Comparison of ENCODE assay signal across 8 cellular contexts in the genomic region with DNA sequence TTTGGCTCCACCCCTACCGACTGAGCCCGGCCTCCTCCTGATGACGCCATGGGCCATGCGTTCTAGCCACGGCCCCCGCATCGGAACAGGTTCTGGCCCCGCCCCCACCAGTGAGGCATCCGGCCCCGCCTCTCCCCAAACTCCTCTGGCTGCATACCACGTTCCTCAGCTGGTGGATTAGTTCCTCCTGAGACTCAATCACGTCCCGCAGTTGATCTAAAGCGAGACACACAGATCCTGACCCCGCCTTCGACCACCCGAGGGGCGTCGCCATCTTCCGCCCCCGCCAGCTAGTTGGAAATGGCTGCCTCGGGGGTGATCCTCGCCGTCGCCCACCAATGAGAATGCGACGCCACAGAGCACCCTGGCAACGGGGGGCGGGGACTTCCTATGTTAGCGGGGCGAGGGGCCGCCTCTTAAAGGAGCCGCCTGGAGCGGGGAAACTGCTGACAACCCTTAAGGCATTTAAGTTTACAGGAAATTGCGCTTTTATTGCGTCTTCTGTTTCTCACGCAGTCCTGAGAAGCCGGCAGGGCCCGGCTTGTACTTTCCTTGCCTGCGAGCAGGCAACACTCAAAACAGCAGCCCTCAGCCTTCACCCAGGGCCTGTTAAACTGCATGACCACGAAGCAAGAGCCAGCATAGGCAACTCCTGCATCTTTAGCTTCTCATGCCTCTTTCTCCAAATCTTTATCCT. TPM values are rescaled to one million over a fixed set of nuclear protein-coding genes. Genes with fewer than 3 reads are reported as not detected.
DNase-seq lines count a peak whose midpoint lies in the region; ATAC-seq, FAIRE-seq and TF ChIP-seq lines count a peak whose summit lies in the region.

A gene with protein sequence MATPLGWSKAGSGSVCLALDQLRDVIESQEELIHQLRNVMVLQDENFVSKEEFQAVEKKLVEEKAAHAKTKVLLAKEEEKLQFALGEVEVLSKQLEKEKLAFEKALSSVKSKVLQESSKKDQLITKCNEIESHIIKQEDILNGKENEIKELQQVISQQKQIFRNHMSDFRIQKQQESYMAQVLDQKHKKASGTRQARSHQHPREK (minus strand): TSS at position 303 of the 697 bp plus-strand sequence. CDS start 29 bp downstream, at position 274.

- H3K23me2 ChIP-seq in H1 (ENCODE audit: low read depth, low read length), result peaks cover 4% of the 10 kb centered on the region; the same call in 1 of the 2 replicates

- H2AK5ac ChIP-seq in H1 (ENCODE audit: low read depth, low read length) (no peak within 1 kb of the TSS), mesenchymal stem cell (ENCODE audit: low read length, severe bottlenecking) (peak within 1 kb of the TSS; percentile 36)

- H3K14ac ChIP-seq in H1 (ENCODE audit: insufficient read length) (no peak within 1 kb of the TSS), mesenchymal stem cell (ENCODE audit: low read length in 2 of 2) (peak within 1 kb of the TSS in 1 of 2 experiments; percentile 44)

- H3K23ac ChIP-seq in H1 (ENCODE audit: insufficient read length) (no peak within 1 kb of the TSS), mesenchymal stem cell (ENCODE audit: low read length in 2 of 2) (no peak within 1 kb of the TSS)

- H3K56ac ChIP-seq in H1 (replicated peaks; ENCODE audit: insufficient read length, low read depth, low read length), result peak within 1 kb of the TSS; percentile 91

- peaks cover 0 to 8% (median 4%) of the 10 kb centered on the region in 4 experiments; a peak in 6 of 7 replicates for H3K4me1 ChIP-seq in H1 (replicated peaks in 1 of 4; ENCODE audit: control insufficient read depth in 3 of 4, insufficient read depth in 4 of 4, low read length in 3 of 4)
- peaks cover 7% of the 10 kb centered on the region for H3K4me1 ChIP-seq in mesenchymal stem cell (ENCODE audit: control insufficient read depth, insufficient read depth, low read depth, low read length)

- peaks cover 45% of the 10 kb centered on the region for H3K4me1 Mint-ChIP-seq in activated CD8-positive, alpha-beta memory T cell treated with anti-CD3 and anti-CD28 coated beads, Interleukin-2, amount 10 ng/mL, durations not matched to agents 7 days and 5 days

- peaks cover 0 to 1% of the 10 kb centered on the region in 2 experiments for H4K20me1 ChIP-seq in H1 (replicated peaks in 1 of 2; ENCODE audit: control insufficient read depth in 1 of 2, insufficient read depth in 2 of 2, low read length in 2 of 2)

- peak within 1 kb of the TSS; percentile 98 for H2BK20ac ChIP-seq in H1 (ENCODE audit: low read length)

- no peak for TF ChIP-seq CTCF in H1 (IDR thresholded peaks at IDR 0.05; ENCODE audit: control extremely low read depth in 1 of 3, insufficient read depth in 1 of 3, low read depth in 1 of 3, low read length in 3 of 3)

- H3K4me2 ChIP-seq in H1 (ENCODE audit: insufficient read depth in 1 of 2, low read depth in 2 of 2, low read length in 2 of 2) (peak within 1 kb of the TSS; percentile 74 to 96), mesenchymal stem cell (ENCODE audit: low read length, poor library complexity, severe bottlenecking) (peak within 1 kb of the TSS; percentile 71)

- H3K27me3 Mint-ChIP-seq in activated CD8-positive, alpha-beta memory T cell treated with anti-CD3 and anti-CD28 coated beads, Interleukin-2, amount 10 ng/mL, durations not matched to agents 7 days and 5 days, result no peaks in the 10 kb centered on the region

- H4K5ac ChIP-seq in H1 (ENCODE audit: insufficient read length, low read depth, low read length), result peak within 1 kb of the TSS; percentile 100

- peak within 1 kb of the TSS; percentile 75 for H2BK120ac ChIP-seq in H1 (replicated peaks; ENCODE audit: low read depth, low read length)
- peak within 1 kb of the TSS; percentile 68 for H2BK120ac ChIP-seq in mesenchymal stem cell (ENCODE audit: low read depth, low read length)

- no peaks in the 10 kb centered on the region for H3K9me3 ChIP-seq in H1 (ENCODE audit: insufficient read depth in 2 of 2, low read depth in 1 of 2, low read length in 1 of 2)
- H3K9me3 ChIP-seq in mesenchymal stem cell (ENCODE audit: control insufficient read depth, low read length), result no peaks in the 10 kb centered on the region

- 0 out of 7 replicates have a peak, but pooled peaks cover 0 to 4% (median 0%) of the 10 kb centered on the region in 4 experiments for H3K27me3 ChIP-seq in H1 (replicated peaks in 1 of 4; ENCODE audit: control insufficient read depth in 3 of 4, extremely low read depth in 1 of 4, insufficient read depth in 3 of 4, low read length in 3 of 4)
- H3K27me3 ChIP-seq in mesenchymal stem cell (ENCODE audit: control insufficient read depth in 1 of 2, insufficient read depth in 1 of 2, low read length in 2 of 2), result no peaks in the 10 kb centered on the region

- TF ChIP-seq EP300 in H1 (IDR thresholded peaks at IDR 0.05; ENCODE audit: borderline replicate concordance in 1 of 2, low read depth in 2 of 2, low read length in 2 of 2), result no peak

- peak within 1 kb of the TSS; percentile 95 for H4K91ac ChIP-seq in H1 (replicated peaks; ENCODE audit: insufficient read length, low read length)
- no peak within 1 kb of the TSS for H4K91ac ChIP-seq in mesenchymal stem cell (ENCODE audit: low read length)

- CTCF ChIA-PET in activated CD8-positive, alpha-beta memory T cell treated with anti-CD3 and anti-CD28 coated beads, Interleukin-2, amount 10 ng/mL, durations not matched to agents 7 days and 5 days (lab: Charles Lee), result interaction anchor here (0.6 to 4.2 kb wide), 18 partner anchors 8 to 828 kb away, joined by 3 to 32 read pairs (median 4); a partner anchor contains a TSS
- CTCF ChIA-PET in H1 (lab: Charles Lee; ENCODE audit: partially characterized antibody), result interaction anchor here (2.3 to 2.7 kb wide), 4 partner anchors 7 to 17 kb away, joined by 9 to 16 read pairs (median 15); no protein-coding TSS in a partner anchor

- ATAC-seq in GM21381 (IDR thresholded peaks at IDR 0.05; ENCODE audit: unreplicated experiment), result peak; percentile 81
- ATAC-seq in activated CD8-positive, alpha-beta memory T cell treated with anti-CD3 and anti-CD28 coated beads, Interleukin-2, amount 10 ng/mL, durations not matched to agents 7 days and 5 days, result peak; percentile 95

- POLR2A ChIA-PET in H1 (lab: Charles Lee; ENCODE audit: partially characterized antibody), result interaction anchor here (0.6 to 2.8 kb wide), 15 partner anchors 8 to 761 kb away, joined by 3 to 16 read pairs (median 4); a partner anchor contains a TSS

- peak within 1 kb of the TSS; percentile 92 for H3K4me3 Mint-ChIP-seq in activated CD8-positive, alpha-beta memory T cell treated with anti-CD3 and anti-CD28 coated beads, Interleukin-2, amount 10 ng/mL, durations not matched to agents 7 days and 5 days

- H3K9ac ChIP-seq in H1 (replicated peaks in 1 of 4; ENCODE audit: extremely low read depth in 1 of 4, low read depth in 3 of 4, low read length in 3 of 4) (peak within 1 kb of the TSS in 3 of 4 experiments; percentile 92 to 97 (median 93); a peak in 6 of 7 replicates), mesenchymal stem cell (ENCODE audit: low read length) (peak within 1 kb of the TSS; percentile 90)

- FAIRE-seq in HTR-8/SVneo (lab: Jason Lieb, UNC) (peak; percentile 83), H1 (lab: Jason Lieb, UNC) (no peak)

- H3K4me3 ChIP-seq in H1 (ENCODE audit: extremely low read depth in 1 of 4, insufficient read depth in 2 of 4, low read depth in 3 of 4, low read length in 4 of 4) (peak within 1 kb of the TSS; percentile 72 to 84 (median 80)), mesenchymal stem cell (ENCODE audit: insufficient read depth in 1 of 2, low read depth in 1 of 2, low read length in 2 of 2) (peak within 1 kb of the TSS; percentile 65 to 83)

- H3K27ac ChIP-seq in H1 (ENCODE audit: low read depth, low read length) (peak within 1 kb of the TSS; percentile 94), mesenchymal stem cell (ENCODE audit: low read length, poor library complexity, severe bottlenecking) (peak within 1 kb of the TSS; percentile 96)

- H3K79me2 ChIP-seq in H1 (ENCODE audit: control insufficient read depth in 1 of 2, insufficient read depth in 2 of 2, low read length in 2 of 2), result no peaks in the 10 kb centered on the region; a peak in 2 of 4 replicates

- peak within 1 kb of the TSS; percentile 99 for H3K27ac Mint-ChIP-seq in activated CD8-positive, alpha-beta memory T cell treated with anti-CD3 and anti-CD28 coated beads, Interleukin-2, amount 10 ng/mL, durations not matched to agents 7 days and 5 days

- H3K36me3 Mint-ChIP-seq in activated CD8-positive, alpha-beta memory T cell treated with anti-CD3 and anti-CD28 coated beads, Interleukin-2, amount 10 ng/mL, durations not matched to agents 7 days and 5 days, result peaks cover 6% of the 10 kb centered on the region

- H4K8ac ChIP-seq in H1 (ENCODE audit: extremely low read depth, insufficient read depth, low read length), result peak within 1 kb of the TSS; percentile 94; the same call in 1 of the 2 replicates
- H4K8ac ChIP-seq in mesenchymal stem cell (ENCODE audit: low read length), result peak within 1 kb of the TSS; percentile 59

- H2BK12ac ChIP-seq in H1 (ENCODE audit: low read depth, low read length) (peak within 1 kb of the TSS; percentile 96), mesenchymal stem cell (ENCODE audit: low read length in 2 of 2) (peak within 1 kb of the TSS in 1 of 2 experiments; percentile 37)

- TF ChIP-seq RAD21 in H1 (IDR thresholded peaks at IDR 0.05 in 1 of 2, conservative IDR thresholded peaks at IDR 0.05 in 1 of 2; ENCODE audit: low read depth in 2 of 2, low read length in 2 of 2), result no peak

- H3K36me3 ChIP-seq in H1 (ENCODE audit: control insufficient read depth in 2 of 4, insufficient read depth in 4 of 4, low read length in 3 of 4) (peaks cover 0 to 6% (median 3%) of the 10 kb centered on the region in 4 experiments; a peak in 2 of 8 replicates), mesenchymal stem cell (ENCODE audit: control insufficient read depth in 1 of 2, insufficient read depth in 2 of 2, low read depth in 1 of 2, low read length in 2 of 2) (peaks cover 7 to 18% of the 10 kb centered on the region in 2 experiments)

- no peaks in the 10 kb centered on the region for H3K9me3 Mint-ChIP-seq in activated CD8-positive, alpha-beta memory T cell treated with anti-CD3 and anti-CD28 coated beads, Interleukin-2, amount 10 ng/mL, durations not matched to agents 7 days and 5 days (ENCODE audit: low read depth)

- peak; percentile 98 for DNase-seq in COR-L47 (lab: John Stamatoyannopoulos, UW)
- DNase-seq in HTR-8/SVneo (ENCODE audit: insufficient read length, low spot score), result peak; percentile 98
- peak; percentile 98 for DNase-seq in NOMO-1 treated with DMSO at 0.1 percent for 48 hours (lab: John Stamatoyannopoulos, UW; ENCODE audit: unreplicated experiment)
- peak; percentile 99 for DNase-seq in activated CD8-positive, alpha-beta memory T cell treated with anti-CD3 and anti-CD28 coated beads, Interleukin-2, amount 10 ng/mL, durations not matched to agents 7 days and 5 days
- DNase-seq in H1 (ENCODE audit: low read depth in 1 of 2, low spot score in 2 of 2), result peak; percentile 87 to 95
- peak; percentile 99 for DNase-seq in mesenchymal stem cell
- peak; percentile 98 for DNase-seq in stimulated activated CD8-positive, alpha-beta memory T cell treated with anti-CD3 and anti-CD28 coated beads, Interleukin-12 subunit alpha, Interleukin-12 subunit beta, amount 100 ng/mL, for 24 hours (ENCODE audit: extremely low read depth)

- peak within 1 kb of the TSS; percentile 100 for H3K18ac ChIP-seq in H1 (ENCODE audit: extremely low read depth, low read length)
- peak within 1 kb of the TSS; percentile 52 to 86 for H3K18ac ChIP-seq in mesenchymal stem cell (ENCODE audit: low read depth in 1 of 2, low read length in 2 of 2)

- H3K79me1 ChIP-seq in H1 (ENCODE audit: low read depth, low read length) (no peaks in the 10 kb centered on the region), mesenchymal stem cell (replicated peaks; ENCODE audit: low read length, poor library complexity, severe bottlenecking) (peaks cover 7% of the 10 kb centered on the region)

- 4% methylated on average over 40 of the region's 41 CpGs; no CpG with 5 or more reads in 1 of the 2 experiments for WGBS in H1 (ENCODE audit: extremely low coverage in 1 of 2, insufficient coverage in 1 of 2, insufficient read length in 1 of 2, insufficient replicate concordance in 2 of 2, low coverage in 1 of 2, low lambda C conversion rate in 2 of 2, missing lambda C conversion rate in 1 of 2), 2 experiments
- under 1% methylated on average over 41 of the region's 41 CpGs for WGBS in mesenchymal stem cell

- H2BK15ac ChIP-seq in H1 (ENCODE audit: low read length) (peak within 1 kb of the TSS; percentile 92; the same call in 1 of the 2 replicates), mesenchymal stem cell (ENCODE audit: low read depth, poor library complexity, severe bottlenecking) (no peak within 1 kb of the TSS)

- TF ChIP-seq POLR2A in H1 (IDR thresholded peaks at IDR 0.05; ENCODE audit: control extremely low read depth in 1 of 2, low read depth in 2 of 2, low read length in 2 of 2), result peak in 1 of 2 experiments; percentile 74; a peak in 2 of 3 replicates

- H2BK5ac ChIP-seq in H1 (ENCODE audit: low read depth, low read length) (peak within 1 kb of the TSS; percentile 99), mesenchymal stem cell (ENCODE audit: low read depth, low read length, poor library complexity, severe bottlenecking) (no peak within 1 kb of the TSS)

- peak within 1 kb of the TSS; percentile 88 for H2AFZ ChIP-seq in H1 (ENCODE audit: low read length)
- H2AFZ ChIP-seq in mesenchymal stem cell (ENCODE audit: low read depth, low read length), result no peak within 1 kb of the TSS

- no peak within 1 kb of the TSS for H3K4ac ChIP-seq in H1 (replicated peaks; ENCODE audit: insufficient read length, low read depth, low read length)
- peak within 1 kb of the TSS in 1 of 2 experiments; percentile 81 for H3K4ac ChIP-seq in mesenchymal stem cell (ENCODE audit: low read depth in 1 of 2, low read length in 2 of 2)

RNA-seq across cellular contexts. Expression of the gene that starts here (rescaled TPM):
- total RNA-seq in activated CD8-positive, alpha-beta memory T cell treated with anti-CD3 and anti-CD28 coated beads, Interleukin-2, amount 10 ng/mL, durations not matched to agents 7 days and 5 days, result 1 to 10 TPM; 5.8 to 6.2 TPM
- 9.4 and 11.6 TPM in 2 replicates for total RNA-seq in H1 (2021; fragmentation: NEBNext Ultra II Directional; extraction: Animal tissue kit (Norgen Biotek cat#: 25700))
- 4.4 and 5.8 TPM in 2 replicates for polyA plus RNA-seq in H1 (2011; rRNA removed)
- 12.5 TPM for polyA plus RNA-seq in H1 (2011; cell fraction: cytosol; rRNA removed)
- polyA plus RNA-seq in H1 (2011; cell fraction: nucleus; rRNA removed), result 5.7 TPM
- 17.4 to 22.5 TPM (median 18.6 TPM) in 4 replicates for polyA plus RNA-seq in H1 (2012, experiment 1 of 2)
- 20.0 TPM for polyA plus RNA-seq in H1 (2012, experiment 2 of 2)
- polyA plus RNA-seq in H1 (2013, experiment 1 of 2), result 12.3 TPM
- polyA plus RNA-seq in H1 (2013, experiment 2 of 2), result 12.3 TPM
- polyA minus RNA-seq in H1 (2011; rRNA and poly(A)+ RNA removed), result 5.5 and 6.6 TPM in 2 replicates
- polyA minus RNA-seq in H1 (2011; cell fraction: cytosol; rRNA and poly(A)+ RNA removed), result 8.6 TPM
- polyA minus RNA-seq in H1 (2011; cell fraction: nucleus; rRNA and poly(A)+ RNA removed), result 7.0 TPM
- 7.3 TPM for polyA plus RNA-seq in mesenchymal stem cell (2013, experiment 1 of 2)
- 6.5 TPM for polyA plus RNA-seq in mesenchymal stem cell (2013, experiment 2 of 2)

Comparison
In these comparisons a context has a peak if more than half of its experiments do, and no peak if none do; other contexts are left out.
1. Peak in every context shown above with its lines: DNase-seq, ATAC-seq, H3K4me3 ChIP-seq and H3K27ac ChIP-seq.